35 cellular contexts compared by ENCODE assay signal in the genomic region with DNA sequence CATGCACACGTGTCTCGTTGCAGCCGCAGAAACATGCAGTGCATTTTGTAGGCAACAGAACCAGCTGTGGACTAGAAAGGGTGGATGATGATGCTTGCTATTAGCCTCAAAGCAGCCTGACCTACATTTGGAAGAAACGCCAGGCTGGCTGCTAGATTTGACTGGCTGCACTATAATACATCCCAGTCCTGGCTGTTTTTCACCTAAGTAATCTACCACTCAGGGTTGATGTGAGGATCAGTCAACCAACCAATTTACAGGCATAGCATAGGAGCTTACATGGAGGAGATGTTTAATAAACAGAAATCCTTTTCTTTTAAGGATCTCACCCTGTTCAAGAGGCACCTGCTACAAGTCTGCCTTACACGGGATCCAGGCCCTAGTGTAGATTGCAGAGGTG. TPM values are rescaled to one million over a fixed set of nuclear protein-coding genes. Genes with fewer than 3 reads are reported as not detected.
"Had no signal": no experiment of that assay in that cellular context is flagged by ENCODE, and none has a peak within 500 bp of the region (broad histone marks: within the 10 kb centered on the region; RNA-seq: fewer than 3 reads in every experiment).

No MANE protein-coding gene starts in this region.

- H3K27ac ChIP-seq: left ventricle myocardium inferior, neural progenitor cell, neutrophil, parathyroid adenoma, psoas muscle, right atrium auricular region, right lobe of liver, transverse colon, upper lobe of left lung, vagina had no signal

- DNase-seq: hippocampal formation; kidney; left colon; left ventricle myocardium inferior; mesendoderm; naive B cell; natural killer cell; nephron progenitor cell; occipital lobe; psoas muscle; right lobe of liver; stimulated activated CD4-positive, alpha-beta T cell treated with anti-CD3 and anti-CD28 coated beads, Interleukin-1b, Interleukin-23, amount 100 ng/mL, for 48 hours; stimulated activated CD4-positive, alpha-beta T cell treated with anti-CD3 and anti-CD28 coated beads, Interleukin-2, amount 100 ng/mL, for 48 hours; stimulated activated CD4-positive, alpha-beta T cell treated with anti-CD3 and anti-CD28 coated beads, Interleukin-4, amount 100 ng/mL, for 4 hours; stimulated activated CD8-positive, alpha-beta memory T cell treated with anti-CD3 and anti-CD28 coated beads, Interleukin-4, amount 100 ng/mL, for 48 hours; stimulated activated naive CD4-positive, alpha-beta T cell treated with Interleukin-2 at 50 U/mL for 16 hours; stimulated activated naive CD8-positive, alpha-beta T cell treated with anti-CD3 and anti-CD28 coated beads, Interleukin-15, amount 100 ng/mL, for 72 hours; transverse colon; upper lobe of left lung had no signal

- H3K36me3 ChIP-seq: left ventricle myocardium inferior, neural progenitor cell, neutrophil, right atrium auricular region, transverse colon, upper lobe of left lung, vagina had no signal

- H3K27me3 ChIP-seq: neural progenitor cell, right atrium auricular region, right lobe of liver, upper lobe of left lung, vagina had no signal

- H3K27me3 Mint-ChIP-seq: stimulated activated naive CD8-positive, alpha-beta T cell treated with anti-CD3 and anti-CD28 coated beads, Interleukin-15, amount 100 ng/mL, for 72 hours had no signal

- H3K4me1 ChIP-seq: left ventricle myocardium inferior, neural progenitor cell, parathyroid adenoma, psoas muscle, right atrium auricular region, transverse colon, upper lobe of left lung, vagina had no signal

- ATAC-seq: left colon; natural killer cell; psoas muscle; right lobe of liver; stimulated activated memory B cell treated with anti-CD40 and anti-IgM and Interleukin-4, amounts not matched to agents 10 μg/mL and 1 μg/mL and 100 μg/mL, for 72 hours; stimulated activated naive CD8-positive, alpha-beta T cell treated with anti-CD3 and anti-CD28 coated beads, Interleukin-15, amount 100 ng/mL, for 72 hours had no signal

- H3K36me3 Mint-ChIP-seq: mesothelial cell of epicardium; naive B cell; natural killer cell; neural progenitor cell; stimulated activated memory B cell treated with anti-CD40 and anti-IgM and Interleukin-4, amounts not matched to agents 10 μg/mL and 1 μg/mL and 100 μg/mL, for 72 hours had no signal

- H3K4me3 Mint-ChIP-seq: mesothelial cell of epicardium; naive B cell; natural killer cell; nephron progenitor cell; neural progenitor cell; stimulated activated memory B cell treated with anti-CD40 and anti-IgM and Interleukin-4, amounts not matched to agents 10 μg/mL and 1 μg/mL and 100 μg/mL, for 72 hours; stimulated activated naive CD8-positive, alpha-beta T cell treated with anti-CD3 and anti-CD28 coated beads, Interleukin-15, amount 100 ng/mL, for 72 hours had no signal

- H3K9me3 ChIP-seq: neutrophil, psoas muscle, right atrium auricular region, right lobe of liver, transverse colon, upper lobe of left lung, vagina had no signal

- H3K27ac Mint-ChIP-seq: mesothelial cell of epicardium; naive B cell; natural killer cell; nephron progenitor cell; neural progenitor cell; stimulated activated memory B cell treated with anti-CD40 and anti-IgM and Interleukin-4, amounts not matched to agents 10 μg/mL and 1 μg/mL and 100 μg/mL, for 72 hours; stimulated activated naive CD8-positive, alpha-beta T cell treated with anti-CD3 and anti-CD28 coated beads, Interleukin-15, amount 100 ng/mL, for 72 hours had no signal

- H3K4me3 ChIP-seq: left ventricle myocardium inferior, lung, neural progenitor cell, psoas muscle, right atrium auricular region, right lobe of liver, smooth muscle cell, transverse colon, upper lobe of left lung, vagina had no signal

- H3K4me1 Mint-ChIP-seq: nephron progenitor cell had no signal

- H3K9me3 Mint-ChIP-seq: mesothelial cell of epicardium; naive B cell; natural killer cell; stimulated activated memory B cell treated with anti-CD40 and anti-IgM and Interleukin-4, amounts not matched to agents 10 μg/mL and 1 μg/mL and 100 μg/mL, for 72 hours; stimulated activated naive CD8-positive, alpha-beta T cell treated with anti-CD3 and anti-CD28 coated beads, Interleukin-15, amount 100 ng/mL, for 72 hours had no signal

RNA-seq across cellular contexts. Expression of a gene that starts 56.3 kb away (rescaled TPM):
- total RNA-seq: kidney, left colon, left ventricle myocardium inferior, lower leg skin, lung, mesothelial cell of epicardium, mononuclear cell, natural killer cell, occipital lobe, osteocyte, posterior vena cava, psoas muscle, right atrium auricular region, skeletal muscle tissue, smooth muscle cell, temporal lobe, transverse colon, upper lobe of left lung, urinary bladder, vagina had no signal
- polyA plus RNA-seq: lung, psoas muscle, smooth muscle cell, urinary bladder had no signal
